Comparison of ENCODE assay signal across 21 cellular contexts in the genomic region with DNA sequence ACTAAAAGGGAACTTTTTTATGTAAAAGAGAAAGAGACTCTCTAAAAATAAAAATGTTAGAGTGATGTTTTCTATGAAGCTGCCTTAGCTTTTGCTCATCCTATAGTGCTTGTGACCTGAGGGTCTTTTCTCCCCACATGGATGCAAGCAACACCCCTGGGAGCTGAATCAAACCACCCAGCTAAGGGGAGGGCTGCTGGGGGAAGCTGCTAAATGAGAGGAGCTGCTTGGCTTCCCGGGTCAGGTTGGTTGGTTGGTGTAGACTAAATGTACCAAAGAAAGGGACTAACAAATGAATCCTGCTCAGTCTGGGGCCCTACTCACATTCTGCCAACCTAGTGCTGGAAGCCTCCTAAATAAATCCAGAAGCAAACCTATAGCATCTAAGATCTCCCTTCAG. TPM values are rescaled to one million over a fixed set of nuclear protein-coding genes. Genes with fewer than 3 reads are reported as not detected.
"Had no signal": no experiment of that assay in that cellular context is flagged by ENCODE, and none has a peak within 500 bp of the region (broad histone marks: within the 10 kb centered on the region; RNA-seq: fewer than 3 reads in every experiment).

No MANE protein-coding gene starts in this region.

- H3K27ac Mint-ChIP-seq: activated naive CD4-positive, alpha-beta T cell treated with anti-CD3 and anti-CD28 coated beads, Interleukin-2, amount 50 U/mL, for 72 hours; natural killer cell treated with Interleukin-12 subunit alpha and Interleukin-12 subunit beta and Interleukin-15 and Interleukin-18, amount 100 ng/mL, for 72 hours; progenitor cell of endocrine pancreas; T-helper 1 cell treated with Interleukin-12 subunit alpha and Interleukin-12 subunit beta and Interleukin-4 antibody, amounts not matched to agents 30 μg/mL and 1 μg/mL, for 36 hours had no signal

- H3K9me3 ChIP-seq: adrenal gland, stomach, testis, upper lobe of right lung had no signal

- H3K36me3 ChIP-seq: adrenal gland, cardiac muscle cell, stomach, upper lobe of right lung had no signal

- H3K4me1 ChIP-seq: adrenal gland, foreskin keratinocyte had no signal

- H3K27ac ChIP-seq: adrenal gland, cardiac muscle cell, foreskin keratinocyte, skin epidermis, upper lobe of right lung had no signal

- H3K4me3 Mint-ChIP-seq: natural killer cell treated with Interleukin-12 subunit alpha and Interleukin-12 subunit beta and Interleukin-15 and Interleukin-18, amount 100 ng/mL, for 72 hours; T-helper 1 cell treated with Interleukin-12 subunit alpha and Interleukin-12 subunit beta and Interleukin-4 antibody, amounts not matched to agents 30 μg/mL and 1 μg/mL, for 36 hours had no signal

- H3K36me3 Mint-ChIP-seq: natural killer cell treated with Interleukin-12 subunit alpha and Interleukin-12 subunit beta and Interleukin-15 and Interleukin-18, amount 100 ng/mL, for 72 hours had no signal

- DNase-seq: activated CD4-positive, alpha-beta T cell treated with anti-CD3 and anti-CD28 coated beads for 1 hour; activated CD4-positive, alpha-beta T cell treated with anti-CD3 and anti-CD28 coated beads, Interleukin-2, amount 50 U/mL, for 48 hours; activated gamma-delta T cell treated with Interleukin-2 at 50 U/mL for 16 hours; adrenal gland; foreskin keratinocyte; hippocampal formation; left cardiac atrium; mesendoderm; occipital lobe; right cardiac atrium; stimulated activated CD4-positive, alpha-beta T cell treated with anti-CD3 and anti-CD28 coated beads, Interleukin-15, amount 100 ng/mL, for 24 hours; stimulated activated CD4-positive, alpha-beta T cell treated with anti-CD3 and anti-CD28 coated beads, Interleukin-4, amount 100 ng/mL, for 1 hour; stomach; testis; upper lobe of right lung had no signal

- H3K9me3 Mint-ChIP-seq: activated naive CD4-positive, alpha-beta T cell treated with anti-CD3 and anti-CD28 coated beads, Interleukin-2, amount 50 U/mL, for 72 hours; natural killer cell treated with Interleukin-12 subunit alpha and Interleukin-12 subunit beta and Interleukin-15 and Interleukin-18, amount 100 ng/mL, for 72 hours; T-helper 1 cell treated with Interleukin-12 subunit alpha and Interleukin-12 subunit beta and Interleukin-4 antibody, amounts not matched to agents 30 μg/mL and 1 μg/mL, for 36 hours had no signal

- H3K4me3 ChIP-seq: adrenal gland, cardiac muscle cell, skin epidermis, stomach, testis, upper lobe of right lung had no signal

- H3K27me3 ChIP-seq: adrenal gland, testis had no signal

RNA-seq across cellular contexts. Expression of a gene that starts 35.0 kb away (rescaled TPM):
- total RNA-seq: foreskin keratinocyte had no signal
